9 cellular contexts compared by ENCODE assay signal in genomic region chr4:76087007-76087769, GRCh38. TPM values are rescaled to one million over a fixed set of nuclear protein-coding genes. Genes with fewer than 3 reads are reported as not detected.
A peak's percentile ranks its signal among the peaks of the same experiment; 100 is the strongest.
DNase-seq lines count a peak whose midpoint lies in the region; ATAC-seq, FAIRE-seq and TF ChIP-seq lines count a peak whose summit lies in the region.
"Had no signal": no experiment of that assay in that cellular context is flagged by ENCODE, and none has a peak within 500 bp of the region (broad histone marks: within the 10 kb centered on the region; RNA-seq: fewer than 3 reads in every experiment).

No MANE protein-coding gene starts in this region.

- peak overlapping the region; percentile 24; the same call in 1 of the 2 replicates for H3K4me2 ChIP-seq in K562 (ENCODE audit: insufficient read depth, low read length)

- peak; percentile 55 for DNase-seq in COR-L47 (lab: John Stamatoyannopoulos, UW)
- DNase-seq in HEK293T (ENCODE audit: extremely low spot score): peak; percentile 69
- DNase-seq in NCI-H748 treated with DMSO at 0.1 percent for 48 hours (lab: John Stamatoyannopoulos, UW): peak; percentile 46
- DNase-seq in K562 (ENCODE audit: extremely low read depth in 1 of 4, low spot score in 3 of 4): peak; percentile 55 to 84 (median 66)
- peak; percentile 30 for DNase-seq in stimulated activated CD8-positive, alpha-beta memory T cell treated with anti-CD3 and anti-CD28 coated beads, Interleukin-4, amount 100 ng/mL, for 48 hours

- POLR2A ChIA-PET in HEK293T (lab: Yijun Ruan, JAX) (interaction anchor here (1.2 kb wide), 1 partner anchor 61 kb away, joined by 5 read pairs; the partner anchor contains the start of gene NUP54), K562 (lab: Yijun Ruan, JAX) (interaction anchor here (0.8 to 1.5 kb wide), 2 partner anchors 9 to 11 kb away, joined by 3 to 4 read pairs; no protein-coding TSS in a partner anchor)

- peak; percentile 79 to 88 (median 82) for TF ChIP-seq CTCF in K562 (IDR thresholded peaks at IDR 0.05 in 2 of 3, conservative IDR thresholded peaks at IDR 0.05 in 1 of 3; ENCODE audit: insufficient read depth in 2 of 3, low read depth in 1 of 3, low read length in 3 of 3)

- H3K27ac ChIP-seq in K562 (ENCODE audit: extremely low read depth, low read depth, low read length): peak overlapping the region; percentile 41; the same call in 1 of the 3 replicates

- ATAC-seq in K562 (peak; percentile 92), HG02973 (IDR thresholded peaks at IDR 0.05; ENCODE audit: unreplicated experiment) (no peak), HG03354 (IDR thresholded peaks at IDR 0.05; ENCODE audit: poor library complexity, severe bottlenecking, unreplicated experiment) (no peak)
- ATAC-seq: T-cell had no signal

- 14% methylated on average over 13 of the region's 13 CpGs for WGBS in K562 (ENCODE audit: insufficient coverage, low coverage, missing lambda C conversion rate)

- peak; percentile 87 for FAIRE-seq in K562 (lab: Jason Lieb, UNC)

- intact Hi-C loops in K562 (cut with micrococcal nuclease): loop anchor here (1.0 to 2.0 kb wide), 2 partner anchors 20 to 92 kb away; no protein-coding TSS in a partner anchor

- no peaks in the 10 kb centered on the region for H3K9me1 ChIP-seq in K562 (ENCODE audit: control insufficient read depth, insufficient read depth, low read length)

- no TSS peak for BruUV-seq in K562 (replicated peaks; lab: Mats Ljungman, UMichigan)

- H3K9ac ChIP-seq in K562 (ENCODE audit: insufficient read depth in 1 of 2, low read depth in 2 of 2, low read length in 2 of 2) (0 out of 4 replicates have a peak overlapping the region, but pooled peaks of 1 of the 2 experiments have one; percentile 12), iPS-15b (ENCODE audit: low read depth, low read length) (no peak overlapping the region)

- TF ChIP-seq POLR2A in K562 (conservative IDR thresholded peaks at IDR 0.05): no peak

- no peaks in the 10 kb centered on the region for H3K79me2 ChIP-seq in K562 (ENCODE audit: control insufficient read depth, insufficient read depth, low read length)

- no peaks in the 10 kb centered on the region for H3K27me3 ChIP-seq in K562 (ENCODE audit: control insufficient read depth in 2 of 2, insufficient read depth in 2 of 2, low read length in 2 of 2)
- H3K27me3 ChIP-seq in iPS-15b (ENCODE audit: control insufficient read depth, insufficient read depth, low read length): no peaks in the 10 kb centered on the region

- peak overlapping the region; percentile 96 for H2AFZ ChIP-seq in K562 (ENCODE audit: low read depth, low read length)

- in situ Hi-C loops in K562 (cut with MboI): loop anchor here (5.0 kb wide), 1 partner anchor 180 kb away; no protein-coding TSS in a partner anchor

- H4K20me1 ChIP-seq in K562 (replicated peaks; ENCODE audit: control insufficient read depth, insufficient read depth, low read length): no peaks in the 10 kb centered on the region

- H3K4me1 ChIP-seq in K562 (replicated peaks in 1 of 2; ENCODE audit: control insufficient read depth in 2 of 2, insufficient read depth in 2 of 2, low read length in 2 of 2) (peaks cover 0 to 15% of the 10 kb centered on the region in 2 experiments; a peak in 4 of 5 replicates), iPS-15b (ENCODE audit: control insufficient read depth, insufficient read depth, low read length) (no peaks in the 10 kb centered on the region)

- TF ChIP-seq RAD21 in K562 (CRISPR knock-in tag; conservative IDR thresholded peaks at IDR 0.05 in 1 of 2, IDR thresholded peaks at IDR 0.05 in 1 of 2): peak; percentile 76 to 82

- CTCF ChIA-PET in HEK293T (lab: Yijun Ruan, JAX): interaction anchor here (0.7 to 1.3 kb wide), 8 partner anchors 14 to 291 kb away, joined by 3 to 6 read pairs (median 3); no protein-coding TSS in a partner anchor
- CTCF ChIA-PET in K562 (lab: Yijun Ruan, JAX; ENCODE audit: low intra/inter-chr PET ratio): interaction anchor here (1.0 kb wide), 1 partner anchor 191 kb away, joined by 4 read pairs; no protein-coding TSS in a partner anchor

- no peak for TF ChIP-seq EP300 in K562 (IDR thresholded peaks at IDR 0.05; ENCODE audit: low read length)

- H3K4me3 ChIP-seq in K562 (no peak overlapping the region), iPS-15b (ENCODE audit: low read depth, low read length) (peak overlapping the region; percentile 9)

- H3K9me3 ChIP-seq in K562 (replicated peaks; ENCODE audit: control insufficient read depth, insufficient read depth, low read depth, low read length) (no peaks in the 10 kb centered on the region), iPS-15b (ENCODE audit: control insufficient read depth, insufficient read depth, low read length) (no peaks in the 10 kb centered on the region)

- no peaks in the 10 kb centered on the region for H3K36me3 ChIP-seq in K562 (ENCODE audit: control insufficient read depth, insufficient read depth, low read length)
- no peaks in the 10 kb centered on the region for H3K36me3 ChIP-seq in iPS-15b (ENCODE audit: control insufficient read depth, insufficient read depth, low read length)

TF ChIP-seq in HEK293T, 16 proteins besides CTCF, POLR2A, EP300 and RAD21:
- TF ChIP-seq L3MBTL2 (conservative IDR thresholded peaks at IDR 0.05) (peak; percentile 90), PKNOX1 (IDR thresholded peaks at IDR 0.05) (no peak), ELF4 (IDR thresholded peaks at IDR 0.05) (no peak), NFRKB (IDR thresholded peaks at IDR 0.05) (no peak)

TF ChIP-seq in K562, 482 proteins besides CTCF, POLR2A, EP300 and RAD21 (continues in another document):
- TF ChIP-seq ZNF444 (CRISPR knock-in tag; IDR thresholded peaks at IDR 0.05) (no peak), FOXP1 (CRISPR knock-in tag; IDR thresholded peaks at IDR 0.05) (no peak), LARP7 (IDR thresholded peaks at IDR 0.05) (no peak), HNRNPLL (IDR thresholded peaks at IDR 0.05; ENCODE audit: low read depth, low read length, poor library complexity, severe bottlenecking) (no peak), CBFA2T3 (IDR thresholded peaks at IDR 0.05) (no peak), GTF2A2 (tag; IDR thresholded peaks at IDR 0.05) (no peak), KHSRP (IDR thresholded peaks at IDR 0.05) (no peak), CBX1 (IDR thresholded peaks at IDR 0.05; ENCODE audit: low read depth) (no peak), FOXJ3 (CRISPR knock-in tag; IDR thresholded peaks at IDR 0.05) (0 out of 2 replicates have a peak, but pooled peaks have one; percentile 20), HDAC8 (tag; IDR thresholded peaks at IDR 0.05) (no peak), IRF9 (tag; IDR thresholded peaks at IDR 0.05) (no peak), SREBF2 (CRISPR knock-in tag; IDR thresholded peaks at IDR 0.05) (no peak), CEBPB (tag; IDR thresholded peaks at IDR 0.05) (no peak), BCOR (IDR thresholded peaks at IDR 0.05) (no peak), KLF13 (tag; IDR thresholded peaks at IDR 0.05; ENCODE audit: borderline replicate concordance, low read depth) (no peak), NFE2 (IDR thresholded peaks at IDR 0.05; ENCODE audit: low read depth) (no peak)

RNA-seq across cellular contexts. Expression of gene ART3, which starts 12.7 kb away (rescaled TPM):
- 0.67 and 3.0 TPM in 2 replicates for total RNA-seq in K562 (2011; cell fraction: chromatin; rRNA removed; ENCODE audit: low replicate concordance)
- total RNA-seq in K562 (2011; cell fraction: nucleolus; rRNA removed): 0.39 and 1.2 TPM in 2 replicates
- total RNA-seq in K562 (2011; cell fraction: nucleoplasm; rRNA removed): 0.73 and 1.1 TPM in 2 replicates
- total RNA-seq in K562 (2014; rRNA removed) (0.73 TPM in 1 of 2 replicates, not detected in the other), K562 (2014; rRNA removed; fragmentation: Illumina TruSeq; extraction: Trizol) (0.54 and 0.98 TPM in 2 replicates), K562 (2015; rRNA removed; fragmentation: Illumina TruSeq; extraction: Trizol) (0.75 and 0.76 TPM in 2 replicates), K562 (2021) (0.54 and 0.69 TPM in 2 replicates)
- polyA plus RNA-seq in K562 (2011; rRNA removed) (0.12 and 1.4 TPM in 2 replicates), K562 (2014; fragmentation: Illumina TruSeq; extraction: Trizol) (0.46 and 1.3 TPM in 2 replicates), K562 (2014; fragmentation: Nextera tagmentation; extraction: Ambion mirVana) (1 to 10 TPM; 1.1 to 1.3 TPM), K562 (2014; rRNA removed) (1.00 and 1.1 TPM in 2 replicates)
- polyA plus RNA-seq in K562 (2011; cell fraction: cytosol; rRNA removed): 0.16 TPM in 1 of 2 replicates, not detected in the other
- 0.58 TPM in 1 of 2 replicates, not detected in the other for polyA plus RNA-seq in K562 (2011; cell fraction: nucleus; rRNA removed)
- 0.90 and 2.7 TPM in 2 replicates for polyA plus RNA-seq in K562 (2012)
- 0.56 TPM in 1 of 2 replicates, not detected in the other for polyA minus RNA-seq in K562 (2011; rRNA and poly(A)+ RNA removed)
- polyA minus RNA-seq in K562 (2011; cell fraction: cytosol; rRNA and poly(A)+ RNA removed): not detected in 2 replicates
- not detected in 2 replicates for polyA minus RNA-seq in K562 (2011; cell fraction: nucleus; rRNA and poly(A)+ RNA removed)
- total RNA-seq: T-cell had no signal

RNA-seq across cellular contexts. Expression of gene CXCL11, which starts 51.3 kb away (rescaled TPM):
- total RNA-seq in K562 (2011; cell fraction: chromatin; rRNA removed; ENCODE audit: low replicate concordance): 0.93 and 7.8 TPM in 2 replicates
- 0.50 and 0.66 TPM in 2 replicates for total RNA-seq in K562 (2011; cell fraction: nucleolus; rRNA removed)
- total RNA-seq in K562 (2011; cell fraction: nucleoplasm; rRNA removed): 1.6 and 2.1 TPM in 2 replicates
- 3.3 and 4.5 TPM in 2 replicates for total RNA-seq in K562 (2014; rRNA removed)
- 6.8 and 8.9 TPM in 2 replicates for total RNA-seq in K562 (2014; rRNA removed; fragmentation: Illumina TruSeq; extraction: Trizol)
- 3.8 and 6.1 TPM in 2 replicates for total RNA-seq in K562 (2015; rRNA removed; fragmentation: Illumina TruSeq; extraction: Trizol)
- 4.0 and 4.5 TPM in 2 replicates for total RNA-seq in K562 (2021)
- polyA plus RNA-seq in K562 (2011; rRNA removed): 0.41 and 5.9 TPM in 2 replicates
- polyA plus RNA-seq in K562 (2011; cell fraction: cytosol; rRNA removed): 0.24 and 0.46 TPM in 2 replicates
- polyA plus RNA-seq in K562 (2011; cell fraction: nucleus; rRNA removed): 1.1 and 7.7 TPM in 2 replicates
- 5.1 and 25.5 TPM in 2 replicates for polyA plus RNA-seq in K562 (2012)
- polyA plus RNA-seq in K562 (2014; fragmentation: Illumina TruSeq; extraction: Trizol): 5.8 and 9.1 TPM in 2 replicates
- polyA plus RNA-seq in K562 (2014; fragmentation: Nextera tagmentation; extraction: Ambion mirVana): 1 to 10 TPM; 2.1 to 2.3 TPM
- 5.6 and 6.2 TPM in 2 replicates for polyA plus RNA-seq in K562 (2014; rRNA removed)
- polyA minus RNA-seq in K562 (2011; rRNA and poly(A)+ RNA removed): 4.0 TPM in 1 of 2 replicates, not detected in the other
- 1.0 TPM in 1 of 2 replicates, not detected in the other for polyA minus RNA-seq in K562 (2011; cell fraction: cytosol; rRNA and poly(A)+ RNA removed)
- polyA minus RNA-seq in K562 (2011; cell fraction: nucleus; rRNA and poly(A)+ RNA removed): 0.78 and 0.94 TPM in 2 replicates
- total RNA-seq: T-cell had no signal
